In the genomic region with DNA sequence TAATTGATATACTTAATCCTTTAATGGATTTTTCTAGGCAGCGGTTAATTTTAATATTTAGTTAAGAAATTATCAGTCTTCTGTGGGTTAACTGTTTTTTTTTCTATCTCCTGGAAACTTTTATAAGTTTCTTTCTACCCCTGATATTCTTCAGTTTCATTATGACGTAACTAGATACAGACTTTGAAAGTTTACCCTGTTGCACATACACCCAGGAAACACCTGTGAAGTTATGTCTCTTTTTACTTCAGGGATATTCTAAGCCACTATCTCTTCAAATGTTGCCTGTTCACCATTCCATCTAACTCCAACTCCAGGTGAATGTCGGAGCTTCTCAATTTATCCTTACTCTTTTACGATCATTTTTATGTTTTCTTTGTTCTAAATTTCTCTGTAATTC, we compare ENCODE assay signal across 15 cellular contexts.
A peak's percentile ranks its signal among the peaks of the same experiment; 100 is the strongest.
DNase-seq lines count a peak whose midpoint lies in the region; ATAC-seq and TF ChIP-seq lines count a peak whose summit lies in the region.
"Had no signal": no experiment of that assay in that cellular context is flagged by ENCODE, and none has a peak within 500 bp of the region (broad histone marks: within the 10 kb centered on the region; RNA-seq: fewer than 3 reads in every experiment).

No MANE protein-coding gene starts in this region.

- peak overlapping the region; percentile 58 for H3K4me3 ChIP-seq in DOHH2 (ENCODE audit: low read length)
- H3K4me3 ChIP-seq: ovary, stomach had no signal

- no peak overlapping the region for H3K4me3 Mint-ChIP-seq in WTC11
- no peak overlapping the region for H3K4me3 Mint-ChIP-seq in activated CD8-positive, alpha-beta T cell treated with anti-CD3 and anti-CD28 coated beads for 36 hours

- peak overlapping the region; percentile 58 for H3K4me2 ChIP-seq in DOHH2 (ENCODE audit: low read length)

- H3K79me2 ChIP-seq in DOHH2 (ENCODE audit: control insufficient read depth, low read length), result no peaks in the 10 kb centered on the region

- ATAC-seq in GM19043 (IDR thresholded peaks at IDR 0.05; ENCODE audit: low read depth, unreplicated experiment) (peak; percentile 34), HG02759 (IDR thresholded peaks at IDR 0.05; ENCODE audit: unreplicated experiment) (peak; percentile 31), HG03439 (IDR thresholded peaks at IDR 0.05; ENCODE audit: unreplicated experiment) (peak; percentile 40), WTC11 (no peak)
- no peak for ATAC-seq in activated CD8-positive, alpha-beta T cell treated with anti-CD3 and anti-CD28 coated beads for 36 hours

- peaks cover 2% of the 10 kb centered on the region; the same call in 1 of the 2 replicates for H3F3A ChIP-seq in DOHH2 (ENCODE audit: control insufficient read depth, insufficient read depth)

- intact Hi-C loops in activated CD8-positive, alpha-beta T cell treated with anti-CD3 and anti-CD28 coated beads for 36 hours (cut with micrococcal nuclease), result no loop called here

- H3K27ac Mint-ChIP-seq in WTC11, result no peak overlapping the region
- no peak overlapping the region for H3K27ac Mint-ChIP-seq in activated CD8-positive, alpha-beta T cell treated with anti-CD3 and anti-CD28 coated beads for 36 hours

- CTCF ChIA-PET in WTC11 (lab: Charles Lee), result no interaction called here
- CTCF ChIA-PET in activated CD8-positive, alpha-beta T cell treated with anti-CD3 and anti-CD28 coated beads for 36 hours (lab: Charles Lee), result no interaction called here

- H3K4me1 ChIP-seq in DOHH2 (ENCODE audit: control insufficient read depth, low read length), result peaks cover 60% of the 10 kb centered on the region
- H3K4me1 ChIP-seq: stomach had no signal

- POLR2A ChIA-PET in WTC11 (lab: Charles Lee), result no interaction called here
- POLR2A ChIA-PET in activated CD8-positive, alpha-beta T cell treated with anti-CD3 and anti-CD28 coated beads for 36 hours (lab: Charles Lee), result no interaction called here

- no peaks in the 10 kb centered on the region for H4K20me1 ChIP-seq in DOHH2 (ENCODE audit: control insufficient read depth, insufficient read depth, low read depth, low read length)

- H3K27me3 ChIP-seq in DOHH2 (ENCODE audit: control insufficient read depth, low read length), result no peaks in the 10 kb centered on the region
- H3K27me3 ChIP-seq: ovary, stomach had no signal

- peaks cover 4% of the 10 kb centered on the region; the same call in 1 of the 2 replicates for H3K36me3 Mint-ChIP-seq in WTC11
- H3K36me3 Mint-ChIP-seq in activated CD8-positive, alpha-beta T cell treated with anti-CD3 and anti-CD28 coated beads for 36 hours (ENCODE audit: low read depth), result no peaks in the 10 kb centered on the region

- no peaks in the 10 kb centered on the region for H3K9me2 ChIP-seq in DOHH2 (replicated peaks; ENCODE audit: control insufficient read depth, low read length)

- H3K27me3 Mint-ChIP-seq in WTC11 (ENCODE audit: low read depth), result no peaks in the 10 kb centered on the region
- peaks cover 6% of the 10 kb centered on the region for H3K27me3 Mint-ChIP-seq in activated CD8-positive, alpha-beta T cell treated with anti-CD3 and anti-CD28 coated beads for 36 hours

- H3K4me1 Mint-ChIP-seq in WTC11, result peaks cover 8% of the 10 kb centered on the region
- H3K4me1 Mint-ChIP-seq in activated CD8-positive, alpha-beta T cell treated with anti-CD3 and anti-CD28 coated beads for 36 hours (ENCODE audit: low read depth), result peaks cover 2% of the 10 kb centered on the region

- TF ChIP-seq CTCF in DOHH2 (IDR thresholded peaks at IDR 0.05; ENCODE audit: low read depth, low read length, poor library complexity, severe bottlenecking) (no peak), WTC11 (IDR thresholded peaks at IDR 0.05) (no peak)
- TF ChIP-seq CTCF in activated CD8-positive, alpha-beta T cell treated with anti-CD3 and anti-CD28 coated beads for 36 hours (IDR thresholded peaks at IDR 0.05), result no peak

- no peaks in the 10 kb centered on the region for H3K36me3 ChIP-seq in DOHH2 (ENCODE audit: control insufficient read depth, low read length)
- H3K36me3 ChIP-seq: ovary, stomach had no signal

- peak overlapping the region; percentile 64 for H3K27ac ChIP-seq in DOHH2 (ENCODE audit: low read depth, low read length)
- H3K27ac ChIP-seq: ovary, stomach had no signal

- peaks cover 9% of the 10 kb centered on the region for H3K9me3 Mint-ChIP-seq in WTC11
- no peaks in the 10 kb centered on the region for H3K9me3 Mint-ChIP-seq in activated CD8-positive, alpha-beta T cell treated with anti-CD3 and anti-CD28 coated beads for 36 hours

- no peak for DNase-seq in GM19238 (ENCODE audit: insufficient read length, low spot score)
- no peak for DNase-seq in NK-92 (lab: John Stamatoyannopoulos, UW; ENCODE audit: unreplicated experiment)
- DNase-seq in WTC11 (ENCODE audit: low spot score), result no peak
- no peak for DNase-seq in activated CD8-positive, alpha-beta T cell treated with anti-CD3 and anti-CD28 coated beads for 36 hours
- DNase-seq: ACHN; amygdala; effector CD4-positive, alpha-beta T cell; EL; MV-4-11; ovary; stomach had no signal

- no peaks in the 10 kb centered on the region for H3K9me3 ChIP-seq in DOHH2 (ENCODE audit: control insufficient read depth, insufficient read depth, low read length)
- H3K9me3 ChIP-seq: ovary, stomach had no signal

TF ChIP-seq in WTC11, 78 proteins besides CTCF, POLR2A, EP300 and RAD21:
- TF ChIP-seq NR1H2 (CRISPR knock-in tag; IDR thresholded peaks at IDR 0.05) (no peak), NFATC4 (CRISPR knock-in tag; IDR thresholded peaks at IDR 0.05) (no peak), CREM (CRISPR knock-in tag; IDR thresholded peaks at IDR 0.05) (no peak), ZNF121 (CRISPR knock-in tag; IDR thresholded peaks at IDR 0.05) (no peak), KAT7 (CRISPR knock-in tag; IDR thresholded peaks at IDR 0.05; ENCODE audit: borderline replicate concordance) (no peak), NR3C1 (CRISPR knock-in tag; conservative IDR thresholded peaks at IDR 0.05; ENCODE audit: low read depth) (no peak), FOXJ3 (CRISPR knock-in tag; IDR thresholded peaks at IDR 0.05; ENCODE audit: borderline replicate concordance) (no peak), ZNF423 (CRISPR knock-in tag; IDR thresholded peaks at IDR 0.05) (no peak), ZNF219 (CRISPR knock-in tag; IDR thresholded peaks at IDR 0.05; ENCODE audit: borderline replicate concordance) (no peak)
- TF ChIP-seq, protein P1, sequence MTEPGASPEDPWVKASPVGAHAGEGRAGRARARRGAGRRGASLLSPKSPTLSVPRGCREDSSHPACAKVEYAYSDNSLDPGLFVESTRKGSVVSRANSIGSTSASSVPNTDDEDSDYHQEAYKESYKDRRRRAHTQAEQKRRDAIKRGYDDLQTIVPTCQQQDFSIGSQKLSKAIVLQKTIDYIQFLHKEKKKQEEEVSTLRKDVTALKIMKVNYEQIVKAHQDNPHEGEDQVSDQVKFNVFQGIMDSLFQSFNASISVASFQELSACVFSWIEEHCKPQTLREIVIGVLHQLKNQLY (CRISPR knock-in tag; IDR thresholded peaks at IDR 0.05), result no peak
- TF ChIP-seq, protein P2, sequence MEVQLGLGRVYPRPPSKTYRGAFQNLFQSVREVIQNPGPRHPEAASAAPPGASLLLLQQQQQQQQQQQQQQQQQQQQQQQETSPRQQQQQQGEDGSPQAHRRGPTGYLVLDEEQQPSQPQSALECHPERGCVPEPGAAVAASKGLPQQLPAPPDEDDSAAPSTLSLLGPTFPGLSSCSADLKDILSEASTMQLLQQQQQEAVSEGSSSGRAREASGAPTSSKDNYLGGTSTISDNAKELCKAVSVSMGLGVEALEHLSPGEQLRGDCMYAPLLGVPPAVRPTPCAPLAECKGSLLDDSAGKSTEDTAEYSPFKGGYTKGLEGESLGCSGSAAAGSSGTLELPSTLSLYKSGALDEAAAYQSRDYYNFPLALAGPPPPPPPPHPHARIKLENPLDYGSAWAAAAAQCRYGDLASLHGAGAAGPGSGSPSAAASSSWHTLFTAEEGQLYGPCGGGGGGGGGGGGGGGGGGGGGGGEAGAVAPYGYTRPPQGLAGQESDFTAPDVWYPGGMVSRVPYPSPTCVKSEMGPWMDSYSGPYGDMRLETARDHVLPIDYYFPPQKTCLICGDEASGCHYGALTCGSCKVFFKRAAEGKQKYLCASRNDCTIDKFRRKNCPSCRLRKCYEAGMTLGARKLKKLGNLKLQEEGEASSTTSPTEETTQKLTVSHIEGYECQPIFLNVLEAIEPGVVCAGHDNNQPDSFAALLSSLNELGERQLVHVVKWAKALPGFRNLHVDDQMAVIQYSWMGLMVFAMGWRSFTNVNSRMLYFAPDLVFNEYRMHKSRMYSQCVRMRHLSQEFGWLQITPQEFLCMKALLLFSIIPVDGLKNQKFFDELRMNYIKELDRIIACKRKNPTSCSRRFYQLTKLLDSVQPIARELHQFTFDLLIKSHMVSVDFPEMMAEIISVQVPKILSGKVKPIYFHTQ (CRISPR knock-in tag; IDR thresholded peaks at IDR 0.05), result no peak
- TF ChIP-seq, protein P3, sequence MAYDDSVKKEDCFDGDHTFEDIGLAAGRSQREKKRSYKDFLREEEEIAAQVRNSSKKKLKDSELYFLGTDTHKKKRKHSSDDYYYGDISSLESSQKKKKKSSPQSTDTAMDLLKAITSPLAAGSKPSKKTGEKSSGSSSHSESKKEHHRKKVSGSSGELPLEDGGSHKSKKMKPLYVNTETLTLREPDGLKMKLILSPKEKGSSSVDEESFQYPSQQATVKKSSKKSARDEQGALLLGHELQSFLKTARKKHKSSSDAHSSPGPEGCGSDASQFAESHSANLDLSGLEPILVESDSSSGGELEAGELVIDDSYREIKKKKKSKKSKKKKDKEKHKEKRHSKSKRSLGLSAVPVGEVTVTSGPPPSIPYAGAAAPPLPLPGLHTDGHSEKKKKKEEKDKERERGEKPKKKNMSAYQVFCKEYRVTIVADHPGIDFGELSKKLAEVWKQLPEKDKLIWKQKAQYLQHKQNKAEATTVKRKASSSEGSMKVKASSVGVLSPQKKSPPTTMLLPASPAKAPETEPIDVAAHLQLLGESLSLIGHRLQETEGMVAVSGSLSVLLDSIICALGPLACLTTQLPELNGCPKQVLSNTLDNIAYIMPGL (CRISPR knock-in tag; IDR thresholded peaks at IDR 0.05), result no peak
- TF ChIP-seq, protein P4, sequence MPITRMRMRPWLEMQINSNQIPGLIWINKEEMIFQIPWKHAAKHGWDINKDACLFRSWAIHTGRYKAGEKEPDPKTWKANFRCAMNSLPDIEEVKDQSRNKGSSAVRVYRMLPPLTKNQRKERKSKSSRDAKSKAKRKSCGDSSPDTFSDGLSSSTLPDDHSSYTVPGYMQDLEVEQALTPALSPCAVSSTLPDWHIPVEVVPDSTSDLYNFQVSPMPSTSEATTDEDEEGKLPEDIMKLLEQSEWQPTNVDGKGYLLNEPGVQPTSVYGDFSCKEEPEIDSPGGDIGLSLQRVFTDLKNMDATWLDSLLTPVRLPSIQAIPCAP (CRISPR knock-in tag; IDR thresholded peaks at IDR 0.05), result no peak

Comparison
In these comparisons a context has a peak if more than half of its experiments do, and no peak if none do; other contexts are left out.
1. ATAC-seq: peak in GM19043 (single experiment), HG02759 (single experiment) and HG03439 (single experiment); none in WTC11 (single experiment) and activated CD8-positive, alpha-beta T cell treated with anti-CD3 and anti-CD28 coated beads for 36 hours (single experiment).